ENCODE assay signal across 24 cellular contexts in genomic region chr2:184155791-184156190, GRCh38.
DNase-seq lines count a peak whose midpoint lies in the region; ATAC-seq, FAIRE-seq and TF ChIP-seq lines count a peak whose summit lies in the region.
"Had no signal": no experiment of that assay in that cellular context is flagged by ENCODE, and none has a peak within 500 bp of the region (broad histone marks: within the 10 kb centered on the region; RNA-seq: fewer than 3 reads in every experiment).

No MANE protein-coding gene starts in this region.

- no peak overlapping the region for H2AK5ac ChIP-seq in mesendoderm (ENCODE audit: low read length)

- no peak overlapping the region for H3K18ac ChIP-seq in mesendoderm (ENCODE audit: low read length)

- FAIRE-seq in D721Med (lab: Jason Lieb, UNC), result peak; percentile 79
- FAIRE-seq: A549, GM12891, GM19239 had no signal

- WGBS in mesendoderm (ENCODE audit: extremely low coverage, insufficient coverage, low lambda C conversion rate), result no CpG with 5 or more reads among the region's 1 CpG

- DNase-seq in NCI-H748 (lab: John Stamatoyannopoulos, UW; ENCODE audit: unreplicated experiment) (peak; percentile 14), NCI-H748 treated with DMSO at 0.1 percent for 48 hours (lab: John Stamatoyannopoulos, UW) (no peak), D721Med (ENCODE audit: insufficient read length, low spot score) (no peak), mesendoderm (peak; percentile 44), KBM-7 (no peak)
- DNase-seq: AML-193; Caco-2; Calu3; CD4-positive, alpha-beta T cell; CD8-positive, alpha-beta T cell; DMS 273 treated with DMSO at 0.1 percent for 48 hours; DMS153; DMS53; DMS79; DND-41; EL; GDM1 had no signal

- H4K8ac ChIP-seq in mesendoderm (ENCODE audit: low read depth, low read length), result no peak overlapping the region

- H3K23ac ChIP-seq in mesendoderm (ENCODE audit: low read length), result no peak overlapping the region

- no peaks in the 10 kb centered on the region for H3K79me1 ChIP-seq in mesendoderm (ENCODE audit: low read length)

- no peak for TF ChIP-seq CTCF in D721Med (IDR thresholded peaks at IDR 0.05; ENCODE audit: insufficient read depth, missing control alignments)

- H3K4me3 ChIP-seq in mesendoderm (ENCODE audit: low read length), result no peak overlapping the region
- H3K4me3 ChIP-seq: A549; BLaER1 treated with 17β-estradiol and CSF1 and Interleukin-3, amounts not matched to agents 10 nM and 100 nM had no signal

- no peak overlapping the region for H3K56ac ChIP-seq in mesendoderm (ENCODE audit: low read length)

- no peak overlapping the region for H4K5ac ChIP-seq in mesendoderm (ENCODE audit: low read length)

- H2BK15ac ChIP-seq in mesendoderm (replicated peaks; ENCODE audit: low read depth), result no peak overlapping the region

- no peaks in the 10 kb centered on the region for H3K27me3 ChIP-seq in mesendoderm (ENCODE audit: insufficient read depth, low read length, poor library complexity)
- H3K27me3 ChIP-seq: BLaER1 treated with 17β-estradiol and CSF1 and Interleukin-3, amounts not matched to agents 10 nM and 100 nM had no signal

- no peaks in the 10 kb centered on the region for H3K79me2 ChIP-seq in mesendoderm (ENCODE audit: control insufficient read depth, insufficient read depth, low read length)

- no peak overlapping the region for H3K9ac ChIP-seq in mesendoderm (ENCODE audit: low read length)
- H3K9ac ChIP-seq: BLaER1 treated with 17β-estradiol and CSF1 and Interleukin-3, amounts not matched to agents 10 nM and 100 nM had no signal

- H3K36me3 ChIP-seq in mesendoderm (ENCODE audit: control insufficient read depth, insufficient read depth, low read length), result no peaks in the 10 kb centered on the region
- H3K36me3 ChIP-seq: BLaER1 treated with 17β-estradiol and CSF1 and Interleukin-3, amounts not matched to agents 10 nM and 100 nM had no signal

- no peak overlapping the region for H3K4me2 ChIP-seq in mesendoderm (ENCODE audit: low read length)
- H3K4me2 ChIP-seq: A549; BLaER1 treated with 17β-estradiol and CSF1 and Interleukin-3, amounts not matched to agents 10 nM and 100 nM had no signal

- ATAC-seq in GM21381 (IDR thresholded peaks at IDR 0.05; ENCODE audit: unreplicated experiment), result no peak
- ATAC-seq: A549; CD8-positive, alpha-beta T cell had no signal

- H3K27ac ChIP-seq in mesendoderm (ENCODE audit: low read depth, low read length), result no peak overlapping the region
- H3K27ac ChIP-seq: 22Rv1; A549; BLaER1 treated with 17β-estradiol and CSF1 and Interleukin-3, amounts not matched to agents 10 nM and 100 nM; C4-2B had no signal

- in situ Hi-C loops in KBM-7 (cut with MboI; ENCODE audit: low pct_unique_long_range_greater_than_20kb, low sequenced_read_pairs), result no loop called here

- H2BK5ac ChIP-seq in mesendoderm (ENCODE audit: low read length), result no peak overlapping the region

- H2BK120ac ChIP-seq in mesendoderm (ENCODE audit: low read depth, low read length), result no peak overlapping the region

- H3K4me1 ChIP-seq in mesendoderm (ENCODE audit: control insufficient read depth, low read depth, low read length), result no peaks in the 10 kb centered on the region
- H3K4me1 ChIP-seq: A549, Caco-2 had no signal

- H3K4ac ChIP-seq in mesendoderm (ENCODE audit: low read depth, low read length), result no peak overlapping the region

Comparison
In these comparisons a context has a peak if more than half of its experiments do, and no peak if none do; other contexts are left out.
1. DNase-seq: peak in NCI-H748 (single experiment) and mesendoderm (single experiment); none in NCI-H748 treated with DMSO at 0.1 percent for 48 hours (single experiment), D721Med (single experiment) and KBM-7 (single experiment).